In genomic region chr9:20087481-20087880, GRCh38 we compare ENCODE assay signal across 19 cellular contexts.
DNase-seq lines count a peak whose midpoint lies in the region; ATAC-seq and TF ChIP-seq lines count a peak whose summit lies in the region.
"Had no signal": no experiment of that assay in that cellular context is flagged by ENCODE, and none has a peak within 500 bp of the region (broad histone marks: within the 10 kb centered on the region; RNA-seq: fewer than 3 reads in every experiment).

No MANE protein-coding gene starts in this region.

- H3K4me1 Mint-ChIP-seq in activated naive CD8-positive, alpha-beta T cell treated with anti-CD3 and anti-CD28 coated beads, Interleukin-2, amount 10 ng/mL, durations not matched to agents 7 days and 5 days: peaks cover 10% of the 10 kb centered on the region
- no peaks in the 10 kb centered on the region for H3K4me1 Mint-ChIP-seq in activated naive CD8-positive, alpha-beta T cell treated with anti-CD3 and anti-CD28 coated beads for 36 hours

- POLR2A ChIA-PET in activated naive CD8-positive, alpha-beta T cell treated with anti-CD3 and anti-CD28 coated beads, Interleukin-2, amount 10 ng/mL, durations not matched to agents 7 days and 5 days (lab: Charles Lee): interaction anchor here (1.0 kb wide), 1 partner anchor 9 kb away, joined by 5 read pairs; no protein-coding TSS in a partner anchor

- H3K36me3 Mint-ChIP-seq in activated naive CD8-positive, alpha-beta T cell treated with anti-CD3 and anti-CD28 coated beads, Interleukin-2, amount 10 ng/mL, durations not matched to agents 7 days and 5 days: peaks cover 17% of the 10 kb centered on the region
- H3K36me3 Mint-ChIP-seq in activated naive CD8-positive, alpha-beta T cell treated with anti-CD3 and anti-CD28 coated beads for 36 hours: peaks cover 10% of the 10 kb centered on the region

- H3K27ac Mint-ChIP-seq in activated naive CD8-positive, alpha-beta T cell treated with anti-CD3 and anti-CD28 coated beads, Interleukin-2, amount 10 ng/mL, durations not matched to agents 7 days and 5 days: peak overlapping the region; percentile 69
- no peak overlapping the region for H3K27ac Mint-ChIP-seq in activated naive CD8-positive, alpha-beta T cell treated with anti-CD3 and anti-CD28 coated beads for 36 hours
- H3K27ac Mint-ChIP-seq: CD4-positive, alpha-beta T cell had no signal

- no peak for TF ChIP-seq CTCF in foreskin fibroblast (IDR thresholded peaks at IDR 0.05; ENCODE audit: low read depth, low read length)

- H3K27me3 Mint-ChIP-seq in activated naive CD8-positive, alpha-beta T cell treated with anti-CD3 and anti-CD28 coated beads, Interleukin-2, amount 10 ng/mL, durations not matched to agents 7 days and 5 days: peaks cover 8% of the 10 kb centered on the region
- H3K27me3 Mint-ChIP-seq in activated naive CD8-positive, alpha-beta T cell treated with anti-CD3 and anti-CD28 coated beads for 36 hours: no peaks in the 10 kb centered on the region
- H3K27me3 Mint-ChIP-seq: CD4-positive, alpha-beta T cell had no signal

- no peak overlapping the region for H3K4me3 Mint-ChIP-seq in activated naive CD8-positive, alpha-beta T cell treated with anti-CD3 and anti-CD28 coated beads, Interleukin-2, amount 10 ng/mL, durations not matched to agents 7 days and 5 days
- no peak overlapping the region for H3K4me3 Mint-ChIP-seq in activated naive CD8-positive, alpha-beta T cell treated with anti-CD3 and anti-CD28 coated beads for 36 hours
- H3K4me3 Mint-ChIP-seq: CD4-positive, alpha-beta T cell had no signal

- peaks cover 15% of the 10 kb centered on the region for H3K9me3 Mint-ChIP-seq in activated naive CD8-positive, alpha-beta T cell treated with anti-CD3 and anti-CD28 coated beads, Interleukin-2, amount 10 ng/mL, durations not matched to agents 7 days and 5 days
- peaks cover 16% of the 10 kb centered on the region for H3K9me3 Mint-ChIP-seq in activated naive CD8-positive, alpha-beta T cell treated with anti-CD3 and anti-CD28 coated beads for 36 hours

- ATAC-seq in activated naive CD8-positive, alpha-beta T cell treated with anti-CD3 and anti-CD28 coated beads, Interleukin-2, amount 10 ng/mL, durations not matched to agents 7 days and 5 days (ENCODE audit: low read depth): no peak
- ATAC-seq: A549, GM12878, K562 had no signal

- no peak for DNase-seq in activated naive CD8-positive, alpha-beta T cell treated with anti-CD3 and anti-CD28 coated beads, Interleukin-2, amount 10 ng/mL, durations not matched to agents 7 days and 5 days
- DNase-seq in activated naive CD8-positive, alpha-beta T cell treated with anti-CD3 and anti-CD28 coated beads for 36 hours: no peak
- peak; percentile 20 for DNase-seq in fibroblast of gingiva (ENCODE audit: low read depth)
- peak; percentile 42 to 81 for DNase-seq in foreskin fibroblast
- DNase-seq in NK-92 treated with Interleukin-12 subunit alpha and Interleukin-12 subunit beta, amount 100 ng/mL, for 24 hours (lab: John Stamatoyannopoulos, UW): no peak
- DNase-seq in COR-L47 (lab: John Stamatoyannopoulos, UW): no peak
- no peak for DNase-seq in cerebellar cortex (ENCODE audit: low spot score)
- DNase-seq: CD4-positive, alpha-beta T cell; DMS53; EL; NCI-H1105 treated with DMSO at 0.1 percent for 48 hours; NCI-H187 treated with DMSO at 0.1 percent for 48 hours; NCI-H2171; NCI-H526 treated with DMSO at 0.1 percent for 48 hours; Peyer's patch had no signal

- H3K4me3 ChIP-seq in foreskin fibroblast (ENCODE audit: low read depth in 1 of 2, low read length in 2 of 2): no peak overlapping the region
- H3K4me3 ChIP-seq: A549, GM12878, K562, Peyer's patch, SJSA1 had no signal

Comparison
In these comparisons a context has a peak if more than half of its experiments do, and no peak if none do; other contexts are left out.
1. DNase-seq: peak in fibroblast of gingiva (single experiment) and foreskin fibroblast (2 of 2); none in activated naive CD8-positive, alpha-beta T cell treated with anti-CD3 and anti-CD28 coated beads, Interleukin-2, amount 10 ng/mL, durations not matched to agents 7 days and 5 days (single experiment), activated naive CD8-positive, alpha-beta T cell treated with anti-CD3 and anti-CD28 coated beads for 36 hours (single experiment), NK-92 treated with Interleukin-12 subunit alpha and Interleukin-12 subunit beta, amount 100 ng/mL, for 24 hours (single experiment), COR-L47 (single experiment) and cerebellar cortex (single experiment).